1 cellular context compared by ENCODE assay signal in the genomic region with DNA sequence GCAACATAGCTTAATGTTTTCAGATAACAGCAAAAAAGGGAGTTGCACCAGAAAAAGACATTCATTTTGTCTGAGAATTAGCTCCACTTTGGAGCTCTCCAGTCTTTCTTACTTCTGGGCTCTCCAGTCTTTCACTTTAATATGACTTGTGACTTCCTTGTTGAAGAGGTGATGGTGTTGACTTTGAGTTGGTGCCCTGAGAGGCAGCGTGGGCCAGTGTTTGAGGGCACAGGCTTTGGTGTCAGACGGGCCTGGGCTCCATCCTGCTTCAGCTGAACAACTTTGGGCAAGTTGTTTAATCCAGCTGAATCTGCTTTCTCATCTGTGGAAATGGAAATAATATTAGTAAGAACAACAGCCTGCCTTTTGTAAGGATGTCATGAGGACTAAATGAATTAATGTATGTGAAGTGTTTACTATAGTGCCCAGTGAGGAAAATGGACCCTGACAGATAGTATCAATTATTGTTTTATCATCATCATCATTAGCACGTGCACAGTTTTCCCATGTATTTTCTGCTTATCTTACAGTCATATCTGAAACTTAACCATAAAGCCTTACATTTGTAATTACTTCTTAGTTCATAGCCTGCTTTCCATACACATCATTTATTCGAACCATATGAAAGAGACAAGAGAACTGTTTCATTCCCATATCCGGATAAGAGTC.
TF ChIP-seq lines count a peak whose summit lies in the region.

No MANE protein-coding gene starts in this region.

TF ChIP-seq in A549, 52 proteins besides CTCF, POLR2A, EP300 and RAD21 (continued from another document):
- TF ChIP-seq GATA3 (IDR thresholded peaks at IDR 0.05; ENCODE audit: borderline replicate concordance): no peak
- no peak for TF ChIP-seq KDM5A (IDR thresholded peaks at IDR 0.05)
- TF ChIP-seq SMC3 (IDR thresholded peaks at IDR 0.05): no peak
- TF ChIP-seq, protein P1, sequence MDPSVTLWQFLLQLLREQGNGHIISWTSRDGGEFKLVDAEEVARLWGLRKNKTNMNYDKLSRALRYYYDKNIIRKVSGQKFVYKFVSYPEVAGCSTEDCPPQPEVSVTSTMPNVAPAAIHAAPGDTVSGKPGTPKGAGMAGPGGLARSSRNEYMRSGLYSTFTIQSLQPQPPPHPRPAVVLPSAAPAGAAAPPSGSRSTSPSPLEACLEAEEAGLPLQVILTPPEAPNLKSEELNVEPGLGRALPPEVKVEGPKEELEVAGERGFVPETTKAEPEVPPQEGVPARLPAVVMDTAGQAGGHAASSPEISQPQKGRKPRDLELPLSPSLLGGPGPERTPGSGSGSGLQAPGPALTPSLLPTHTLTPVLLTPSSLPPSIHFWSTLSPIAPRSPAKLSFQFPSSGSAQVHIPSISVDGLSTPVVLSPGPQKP (IDR thresholded peaks at IDR 0.05; ENCODE audit: low read depth, low read length): no peak
